ENCODE assay signal across 22 cellular contexts in genomic region chr18:70429847-70430500, GRCh38.
"Had no signal": no experiment of that assay in that cellular context is flagged by ENCODE, and none has a peak within 500 bp of the region (broad histone marks: within the 10 kb centered on the region; RNA-seq: fewer than 3 reads in every experiment).

No MANE protein-coding gene starts in this region.

- DNase-seq: activated B cell treated with CpG ODN at 0.5 μM for 24 hours; activated CD4-positive, alpha-beta T cell treated with anti-CD3 and anti-CD28 coated beads for 4 hours; activated gamma-delta T cell treated with Interleukin-2 at 50 U/mL for 16 hours; activated T-cell treated with anti-CD3 and anti-CD28 coated beads, Interleukin-2, amount 50 U/mL, for 1 hour; body of pancreas; cortex of kidney; effector memory CD8-positive, alpha-beta T cell; gastrocnemius medialis; hippocampal formation; left ventricle myocardium inferior; mammary epithelial cell; sigmoid colon; stimulated activated CD4-positive, alpha-beta T cell treated with anti-CD3 and anti-CD28 coated beads, Interleukin-4, amount 100 ng/mL, for 1 hour; stimulated activated naive CD8-positive, alpha-beta T cell treated with anti-CD3 and anti-CD28 coated beads, Interleukin-15, Interleukin-2, amounts not matched to agents 100 U/mL and 50 U/mL, for 24 hours; SW 1271; T-helper 17 cell; thyroid gland; upper lobe of right lung had no signal

- H3K36me3 ChIP-seq: cardiac muscle cell, esophagus muscularis mucosa, gastrocnemius medialis, left ventricle myocardium inferior, sigmoid colon, thyroid gland, upper lobe of right lung had no signal

- H3K27ac ChIP-seq: body of pancreas, cardiac muscle cell, esophagus muscularis mucosa, gastrocnemius medialis, left ventricle myocardium inferior, sigmoid colon, thyroid gland, upper lobe of right lung had no signal

- FAIRE-seq: endothelial cell of umbilical vein had no signal

- H3K9me3 ChIP-seq: body of pancreas, esophagus muscularis mucosa, gastrocnemius medialis, left ventricle myocardium inferior, sigmoid colon, thyroid gland, upper lobe of right lung had no signal

- H3K27me3 ChIP-seq: body of pancreas, cardiac muscle cell, esophagus muscularis mucosa, gastrocnemius medialis, sigmoid colon, thyroid gland, upper lobe of right lung had no signal

- H3K4me2 ChIP-seq: smooth muscle cell had no signal

- ATAC-seq: body of pancreas; effector memory CD8-positive, alpha-beta T cell; gastrocnemius medialis; stimulated activated naive CD8-positive, alpha-beta T cell treated with anti-CD3 and anti-CD28 coated beads, Interleukin-15, Interleukin-2, amounts not matched to agents 100 U/mL and 50 U/mL, for 24 hours; T-helper 17 cell had no signal

- H3K4me3 ChIP-seq: body of pancreas, cardiac muscle cell, esophagus muscularis mucosa, gastrocnemius medialis, left ventricle myocardium inferior, sigmoid colon, smooth muscle cell, thyroid gland, upper lobe of right lung had no signal

- H3K4me1 ChIP-seq: body of pancreas, esophagus muscularis mucosa, gastrocnemius medialis, thyroid gland, upper lobe of right lung had no signal
